ENCODE assay signal across 11 cellular contexts in the genomic region with DNA sequence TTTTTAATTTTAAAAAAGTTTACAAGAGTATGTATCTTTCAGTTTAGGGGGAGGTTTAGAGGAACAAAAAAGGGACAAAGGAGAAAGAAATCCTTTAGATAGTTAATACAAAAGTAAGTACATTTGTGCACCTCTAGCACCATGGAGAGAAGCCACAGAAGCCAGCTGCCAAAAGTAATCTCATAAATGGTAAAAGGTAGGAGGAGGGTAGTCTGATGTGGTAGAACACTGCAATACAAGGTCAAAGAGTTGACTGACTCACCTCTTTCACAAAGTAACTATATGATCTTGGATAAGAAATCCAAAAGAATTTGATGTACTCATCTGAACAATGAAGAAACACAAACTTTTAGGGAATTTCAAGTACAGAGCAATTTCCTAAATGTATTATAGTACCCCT.
DNase-seq lines count a peak whose midpoint lies in the region; ATAC-seq and TF ChIP-seq lines count a peak whose summit lies in the region.
"Had no signal": no experiment of that assay in that cellular context is flagged by ENCODE, and none has a peak within 500 bp of the region (broad histone marks: within the 10 kb centered on the region; RNA-seq: fewer than 3 reads in every experiment).

No MANE protein-coding gene starts in this region.

- TF ChIP-seq CTCF in GM13976 (IDR thresholded peaks at IDR 0.05; ENCODE audit: borderline replicate concordance, control extremely low read depth, extremely low read depth, insufficient read depth, missing control alignments) = no peak
- no peak for TF ChIP-seq CTCF in astrocyte of the spinal cord (IDR thresholded peaks at IDR 0.05; ENCODE audit: low read depth, low read length)
- no peak for TF ChIP-seq CTCF in esophagus muscularis mucosa (IDR thresholded peaks at IDR 0.05)

- H3K36me3 Mint-ChIP-seq in memory B cell = peaks cover 8% of the 10 kb centered on the region

- TF ChIP-seq POLR2A in esophagus muscularis mucosa (IDR thresholded peaks at IDR 0.05; ENCODE audit: low read depth) = no peak

- DNase-seq in GM13976 (ENCODE audit: low spot score) (peak; percentile 18), astrocyte of the spinal cord (ENCODE audit: low read depth, low spot score) (peak; percentile 53), memory B cell (ENCODE audit: low spot score in 2 of 2) (no peak), esophagus muscularis mucosa (ENCODE audit: extremely low spot score) (no peak)
- peak; percentile 35 for DNase-seq in Jurkat, Clone E6-1 (ENCODE audit: low read depth, low spot score)
- DNase-seq: activated CD4-positive, alpha-beta T cell treated with anti-CD3 and anti-CD28 coated beads, Interleukin-2, amount 50 U/mL, for 1 hour; psoas muscle; testis had no signal

- intact Hi-C loops in esophagus muscularis mucosa (cut with DNase I) = no loop called here

- no peaks in the 10 kb centered on the region for H3K4me1 ChIP-seq in esophagus muscularis mucosa
- H3K4me1 ChIP-seq: SJSA1, testis had no signal

- TF ChIP-seq EP300 in esophagus muscularis mucosa (IDR thresholded peaks at IDR 0.05) = no peak

- no peaks in the 10 kb centered on the region for H3K27me3 ChIP-seq in esophagus muscularis mucosa
- H3K27me3 ChIP-seq: SJSA1, testis had no signal

- H3K4me1 Mint-ChIP-seq in memory B cell = peaks cover 3% of the 10 kb centered on the region

- no peaks in the 10 kb centered on the region for H3K27me3 Mint-ChIP-seq in memory B cell

- in situ Hi-C loops in GM13976 (cut with MboI; ENCODE audit: low sequenced_read_pairs, unreplicated experiment) (no loop called here), astrocyte of the spinal cord (cut with HindIII; ENCODE audit: low sequenced_read_pairs) (no loop called here)

- peak overlapping the region; percentile 48 for H3K27ac Mint-ChIP-seq in memory B cell

- no peaks in the 10 kb centered on the region for H3K9me3 ChIP-seq in esophagus muscularis mucosa
- H3K9me3 ChIP-seq: psoas muscle, SJSA1, testis had no signal

- H3K4me3 Mint-ChIP-seq in memory B cell = no peak overlapping the region

- H3K9me3 Mint-ChIP-seq in memory B cell = no peaks in the 10 kb centered on the region

- ATAC-seq in memory B cell (ENCODE audit: low read depth) = no peak
- ATAC-seq in GM21526 (IDR thresholded peaks at IDR 0.05; ENCODE audit: low FRiP score, unreplicated experiment) = no peak
- no peak for ATAC-seq in HG02885 (IDR thresholded peaks at IDR 0.05; ENCODE audit: poor library complexity, unreplicated experiment)

- peaks cover 0 to 23% (median 7%) of the 10 kb centered on the region in 4 donors for H3K36me3 ChIP-seq in esophagus muscularis mucosa

- no peak overlapping the region for H3K4me3 ChIP-seq in Jurkat, Clone E6-1 (ENCODE audit: low read length)
- H3K4me3 ChIP-seq in astrocyte of the spinal cord (ENCODE audit: low read depth, low read length) (no peak overlapping the region), esophagus muscularis mucosa (no peak overlapping the region)
- H3K4me3 ChIP-seq: psoas muscle, SJSA1, testis had no signal

- no peak overlapping the region for H3K27ac ChIP-seq in esophagus muscularis mucosa (replicated peaks in 1 of 4)
- H3K27ac ChIP-seq: psoas muscle, SJSA1, testis had no signal

Comparison
In these comparisons a context has a peak if more than half of its experiments do, and no peak if none do; other contexts are left out.
1. DNase-seq: peak in GM13976 (single experiment), Jurkat, Clone E6-1 (single experiment) and astrocyte of the spinal cord (single experiment); none in memory B cell (0 of 2) and esophagus muscularis mucosa (single experiment).